In genomic region chr1:145845514-145846161, GRCh38 we compare ENCODE assay signal across 1 cellular context.
TF ChIP-seq lines count a peak whose summit lies in the region.

TSS of gene NUDT17 (plus strand) at chr1:145845630. CDS start at chr1:145845641, 11 bp downstream.

TF ChIP-seq in HepG2, 621 proteins besides CTCF, POLR2A, EP300 and RAD21 (continued from another document and continues in another):
- no peak for TF ChIP-seq DNMT3B (CRISPR knock-in tag; conservative IDR thresholded peaks at IDR 0.05)
- TF ChIP-seq PRDM10 (CRISPR knock-in tag; IDR thresholded peaks at IDR 0.05; ENCODE audit: low read depth), result no peak
- TF ChIP-seq ZNF619 (CRISPR knock-in tag; IDR thresholded peaks at IDR 0.05), result no peak
- peak; percentile 32; the same call in 1 of the 2 replicates for TF ChIP-seq MEF2D (CRISPR knock-in tag; IDR thresholded peaks at IDR 0.05)
- no peak for TF ChIP-seq ZHX1 (CRISPR knock-in tag; IDR thresholded peaks at IDR 0.05; ENCODE audit: low read depth)
- TF ChIP-seq ZNF282 (IDR thresholded peaks at IDR 0.05; ENCODE audit: partially characterized antibody), result no peak
- no peak for TF ChIP-seq ZNF576 (CRISPR knock-in tag; IDR thresholded peaks at IDR 0.05)
- peak; percentile 93 for TF ChIP-seq ZNF687 (CRISPR knock-in tag; IDR thresholded peaks at IDR 0.05)
- TF ChIP-seq ZNF879 (CRISPR knock-in tag; IDR thresholded peaks at IDR 0.05), result no peak
- no peak for TF ChIP-seq SNAPC5 (CRISPR knock-in tag; IDR thresholded peaks at IDR 0.05; ENCODE audit: borderline replicate concordance)
- no peak for TF ChIP-seq ZNF44 (CRISPR knock-in tag; IDR thresholded peaks at IDR 0.05)
- 0 out of 2 replicates have a peak, but pooled peaks have one; percentile 13 for TF ChIP-seq ZHX2 (IDR thresholded peaks at IDR 0.05; ENCODE audit: low read depth)
- TF ChIP-seq ZHX2 (CRISPR knock-in tag; IDR thresholded peaks at IDR 0.05; ENCODE audit: borderline replicate concordance), result no peak
- 0 out of 2 replicates have a peak, but pooled peaks have one; percentile 35 for TF ChIP-seq ZFP1 (CRISPR knock-in tag; IDR thresholded peaks at IDR 0.05)
- TF ChIP-seq ZNF101 (CRISPR knock-in tag; IDR thresholded peaks at IDR 0.05; ENCODE audit: borderline replicate concordance, low read depth), result no peak
- TF ChIP-seq FLYWCH1 (CRISPR knock-in tag; IDR thresholded peaks at IDR 0.05), result no peak
- TF ChIP-seq ZNF552 (CRISPR knock-in tag; IDR thresholded peaks at IDR 0.05; ENCODE audit: borderline replicate concordance), result peak; percentile 54; the same call in 1 of the 2 replicates
- no peak for TF ChIP-seq ESRRA (CRISPR knock-in tag; IDR thresholded peaks at IDR 0.05; ENCODE audit: low read depth)
- TF ChIP-seq ZFYVE20 (CRISPR knock-in tag; IDR thresholded peaks at IDR 0.05; ENCODE audit: borderline replicate concordance, low read depth), result no peak
- no peak for TF ChIP-seq CENPBD1 (CRISPR knock-in tag; IDR thresholded peaks at IDR 0.05; ENCODE audit: borderline replicate concordance, low read depth)
- no peak for TF ChIP-seq FUBP1 (CRISPR knock-in tag; IDR thresholded peaks at IDR 0.05; ENCODE audit: borderline replicate concordance)
- no peak for TF ChIP-seq KAT2B (IDR thresholded peaks at IDR 0.05; ENCODE audit: borderline replicate concordance, low read depth, low read length)
- no peak for TF ChIP-seq HINFP (CRISPR knock-in tag; IDR thresholded peaks at IDR 0.05; ENCODE audit: low read depth)
- TF ChIP-seq ETV6 (CRISPR knock-in tag; conservative IDR thresholded peaks at IDR 0.05), result no peak
- TF ChIP-seq BRCA1 (CRISPR knock-in tag; IDR thresholded peaks at IDR 0.05), result no peak
- no peak for TF ChIP-seq JARID2 (CRISPR knock-in tag; IDR thresholded peaks at IDR 0.05; ENCODE audit: insufficient replicate concordance)
- TF ChIP-seq ZNF124 (CRISPR knock-in tag; IDR thresholded peaks at IDR 0.05), result peak; percentile 66
- TF ChIP-seq ZNF556 (CRISPR knock-in tag; IDR thresholded peaks at IDR 0.05; ENCODE audit: borderline replicate concordance), result peak; percentile 12; the same call in 1 of the 2 replicates
- TF ChIP-seq THAP11 (CRISPR knock-in tag; IDR thresholded peaks at IDR 0.05), result no peak
- no peak for TF ChIP-seq NCOA5 (CRISPR knock-in tag; IDR thresholded peaks at IDR 0.05)
- TF ChIP-seq NCOA2 (CRISPR knock-in tag; IDR thresholded peaks at IDR 0.05), result no peak
- TF ChIP-seq RARA (CRISPR knock-in tag; IDR thresholded peaks at IDR 0.05), result no peak
- TF ChIP-seq ZNF670 (CRISPR knock-in tag; IDR thresholded peaks at IDR 0.05; ENCODE audit: borderline replicate concordance), result peak; percentile 47; the same call in 1 of the 2 replicates
- TF ChIP-seq TRAFD1 (CRISPR knock-in tag; IDR thresholded peaks at IDR 0.05; ENCODE audit: borderline replicate concordance), result peak; percentile 60; the same call in 1 of the 2 replicates
- no peak for TF ChIP-seq HCFC1 (IDR thresholded peaks at IDR 0.05; ENCODE audit: low read depth, low read length)
